7 cellular contexts compared by ENCODE assay signal in the genomic region with DNA sequence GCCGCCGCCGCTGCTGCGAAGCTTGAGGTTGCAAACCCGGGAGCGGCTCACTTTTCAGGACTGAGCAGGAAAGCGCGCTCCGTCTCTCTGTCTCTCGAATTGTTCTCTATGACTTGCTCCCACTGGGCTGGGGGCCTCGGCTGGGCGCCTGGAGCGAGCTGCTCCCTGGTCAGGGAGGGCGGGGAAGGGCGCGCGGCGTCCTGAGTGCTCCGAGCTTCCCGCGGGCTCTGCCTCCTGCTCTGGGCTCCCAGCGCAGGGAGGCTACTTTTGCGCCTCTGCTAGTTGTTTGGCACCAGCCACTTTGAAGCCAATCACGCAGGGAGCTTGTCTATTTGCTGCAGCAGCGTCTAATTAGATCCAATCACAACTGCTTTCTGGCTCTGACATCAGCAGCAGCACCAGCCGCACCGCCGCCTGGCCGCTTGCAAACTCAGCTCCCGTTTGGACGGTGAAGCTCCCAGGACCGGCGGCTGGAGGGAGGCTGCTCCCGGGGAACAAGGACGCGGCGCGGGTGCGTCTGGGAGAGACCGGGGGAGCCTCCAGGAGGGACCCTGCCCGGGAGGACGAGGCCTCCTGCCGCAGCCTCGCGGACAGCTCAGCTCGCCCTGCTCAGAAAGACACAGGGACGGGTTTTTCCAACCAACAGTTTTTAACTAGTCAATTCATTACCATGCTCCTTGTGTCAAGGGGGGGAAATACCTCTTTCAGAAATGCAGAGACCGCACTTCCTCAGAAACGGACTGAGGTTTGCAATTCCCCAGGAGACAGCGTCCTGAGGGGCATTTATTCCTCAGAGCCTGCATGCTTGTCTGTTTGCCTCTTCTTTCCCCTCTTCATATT. TPM values are rescaled to one million over a fixed set of nuclear protein-coding genes. Genes with fewer than 3 reads are reported as not detected.
DNase-seq lines count a peak whose midpoint lies in the region; ATAC-seq lines count a peak whose summit lies in the region.

A gene (minus strand): TSS at position 304 of the 840 bp plus-strand sequence.

- H3K27ac ChIP-seq in iPS-20b (ENCODE audit: low read length): no peak within 1 kb of the TSS

- peaks cover 75% of the 10 kb centered on the region for H3K27me3 ChIP-seq in iPS-20b (ENCODE audit: insufficient read depth, low read length)
- H3K27me3 ChIP-seq in HAP-1 (ENCODE audit: low read depth): peaks cover 4% of the 10 kb centered on the region; the same call in 1 of the 2 replicates

- H3K9ac ChIP-seq in iPS-20b (ENCODE audit: low read depth, low read length): peak within 1 kb of the TSS; percentile 53; the same call in 1 of the 2 replicates

- H3K9me3 ChIP-seq in iPS-20b (ENCODE audit: insufficient read depth, low read depth, low read length): no peaks in the 10 kb centered on the region
- H3K9me3 ChIP-seq in HAP-1: no peaks in the 10 kb centered on the region

- intact Hi-C loops in activated T-helper 1 cell treated with anti-CD3 and anti-CD28 coated beads, Interleukin-12 subunit alpha, Interleukin-12 subunit beta, Interleukin-2, Interleukin-4 antibody, amounts not matched to agents 30 ng/mL and 10 ng/mL and 1 ng/mL, durations not matched to agents 14 hours and 24 hours and 36 hours (cut with micrococcal nuclease): loop anchor here (10.0 kb wide), 1 partner anchor 623 kb away; no protein-coding TSS in a partner anchor

- H3K36me3 Mint-ChIP-seq in activated T-helper 1 cell treated with anti-CD3 and anti-CD28 coated beads, Interleukin-12 subunit alpha, Interleukin-12 subunit beta, Interleukin-2, Interleukin-4 antibody, amounts not matched to agents 30 ng/mL and 10 ng/mL and 1 ng/mL, durations not matched to agents 14 hours and 24 hours and 36 hours (ENCODE audit: low read depth): no peaks in the 10 kb centered on the region
- H3K36me3 Mint-ChIP-seq in stimulated activated memory B cell treated with anti-CD40 and anti-IgM and Interleukin-4, amounts not matched to agents 10 μg/mL and 1 μg/mL and 100 μg/mL, for 72 hours: no peaks in the 10 kb centered on the region

- H3K4me1 ChIP-seq in iPS-20b (ENCODE audit: insufficient read depth, low read length): peaks cover 6% of the 10 kb centered on the region; the same call in 1 of the 2 replicates
- no peaks in the 10 kb centered on the region for H3K4me1 ChIP-seq in HAP-1

- peak; percentile 94 for DNase-seq in NCI-H1092 (lab: John Stamatoyannopoulos, UW)
- peak; percentile 3 for DNase-seq in activated T-helper 1 cell treated with anti-CD3 and anti-CD28 coated beads, Interleukin-12 subunit alpha, Interleukin-12 subunit beta, Interleukin-2, Interleukin-4 antibody, amounts not matched to agents 30 ng/mL and 10 ng/mL and 1 ng/mL, durations not matched to agents 14 hours and 24 hours and 36 hours (ENCODE audit: low spot score)
- DNase-seq in HAP-1 (ENCODE audit: low spot score in 2 of 2): no peak

- ATAC-seq in GM18498 (IDR thresholded peaks at IDR 0.05; ENCODE audit: unreplicated experiment) (peak; percentile 72), GM21619 (IDR thresholded peaks at IDR 0.05; ENCODE audit: unreplicated experiment) (peak; percentile 65)
- peak; percentile 77 for ATAC-seq in stimulated activated memory B cell treated with anti-CD40 and anti-IgM and Interleukin-4, amounts not matched to agents 10 μg/mL and 1 μg/mL and 100 μg/mL, for 72 hours

- in situ Hi-C loops in HAP-1 (cut with MboI; ENCODE audit: low sequenced_read_pairs): no loop called here

- peak within 1 kb of the TSS; percentile 76 for H3K4me3 Mint-ChIP-seq in activated T-helper 1 cell treated with anti-CD3 and anti-CD28 coated beads, Interleukin-12 subunit alpha, Interleukin-12 subunit beta, Interleukin-2, Interleukin-4 antibody, amounts not matched to agents 30 ng/mL and 10 ng/mL and 1 ng/mL, durations not matched to agents 14 hours and 24 hours and 36 hours
- H3K4me3 Mint-ChIP-seq in stimulated activated memory B cell treated with anti-CD40 and anti-IgM and Interleukin-4, amounts not matched to agents 10 μg/mL and 1 μg/mL and 100 μg/mL, for 72 hours: peak within 1 kb of the TSS; percentile 74

- peaks cover 68% of the 10 kb centered on the region for H3K27me3 Mint-ChIP-seq in activated T-helper 1 cell treated with anti-CD3 and anti-CD28 coated beads, Interleukin-12 subunit alpha, Interleukin-12 subunit beta, Interleukin-2, Interleukin-4 antibody, amounts not matched to agents 30 ng/mL and 10 ng/mL and 1 ng/mL, durations not matched to agents 14 hours and 24 hours and 36 hours (ENCODE audit: insufficient read depth)
- H3K27me3 Mint-ChIP-seq in stimulated activated memory B cell treated with anti-CD40 and anti-IgM and Interleukin-4, amounts not matched to agents 10 μg/mL and 1 μg/mL and 100 μg/mL, for 72 hours: peaks cover 76% of the 10 kb centered on the region

- H3K4me1 Mint-ChIP-seq in activated T-helper 1 cell treated with anti-CD3 and anti-CD28 coated beads, Interleukin-12 subunit alpha, Interleukin-12 subunit beta, Interleukin-2, Interleukin-4 antibody, amounts not matched to agents 30 ng/mL and 10 ng/mL and 1 ng/mL, durations not matched to agents 14 hours and 24 hours and 36 hours (ENCODE audit: low read depth): peaks cover 6% of the 10 kb centered on the region
- peaks cover 28% of the 10 kb centered on the region for H3K4me1 Mint-ChIP-seq in stimulated activated memory B cell treated with anti-CD40 and anti-IgM and Interleukin-4, amounts not matched to agents 10 μg/mL and 1 μg/mL and 100 μg/mL, for 72 hours

- H3K9me3 Mint-ChIP-seq in activated T-helper 1 cell treated with anti-CD3 and anti-CD28 coated beads, Interleukin-12 subunit alpha, Interleukin-12 subunit beta, Interleukin-2, Interleukin-4 antibody, amounts not matched to agents 30 ng/mL and 10 ng/mL and 1 ng/mL, durations not matched to agents 14 hours and 24 hours and 36 hours: no peaks in the 10 kb centered on the region
- H3K9me3 Mint-ChIP-seq in stimulated activated memory B cell treated with anti-CD40 and anti-IgM and Interleukin-4, amounts not matched to agents 10 μg/mL and 1 μg/mL and 100 μg/mL, for 72 hours: no peaks in the 10 kb centered on the region

- H3K36me3 ChIP-seq in iPS-20b (ENCODE audit: insufficient read depth, low read depth, low read length): no peaks in the 10 kb centered on the region
- no peaks in the 10 kb centered on the region for H3K36me3 ChIP-seq in HAP-1 (replicated peaks)

- peak within 1 kb of the TSS; percentile 76 for H3K4me3 ChIP-seq in iPS-20b (ENCODE audit: low read length)
- no peak within 1 kb of the TSS for H3K4me3 ChIP-seq in HAP-1

- no peak within 1 kb of the TSS for H3K27ac Mint-ChIP-seq in activated T-helper 1 cell treated with anti-CD3 and anti-CD28 coated beads, Interleukin-12 subunit alpha, Interleukin-12 subunit beta, Interleukin-2, Interleukin-4 antibody, amounts not matched to agents 30 ng/mL and 10 ng/mL and 1 ng/mL, durations not matched to agents 14 hours and 24 hours and 36 hours
- peak within 1 kb of the TSS; percentile 73 for H3K27ac Mint-ChIP-seq in stimulated activated memory B cell treated with anti-CD40 and anti-IgM and Interleukin-4, amounts not matched to agents 10 μg/mL and 1 μg/mL and 100 μg/mL, for 72 hours

RNA-seq across cellular contexts. Expression of the gene that starts here (rescaled TPM):
- total RNA-seq in activated T-helper 1 cell treated with anti-CD3 and anti-CD28 coated beads, Interleukin-12 subunit alpha, Interleukin-12 subunit beta, Interleukin-2, Interleukin-4 antibody, amounts not matched to agents 30 ng/mL and 10 ng/mL and 1 ng/mL, durations not matched to agents 14 hours and 24 hours and 36 hours: 0.05 and 0.20 TPM in 2 replicates

Comparison
In these comparisons a context has a peak if more than half of its experiments do, and no peak if none do; other contexts are left out.
1. Peak in DNase-seq in activated T-helper 1 cell treated with anti-CD3 and anti-CD28 coated beads, Interleukin-12 subunit alpha, Interleukin-12 subunit beta, Interleukin-2, Interleukin-4 antibody, amounts not matched to agents 30 ng/mL and 10 ng/mL and 1 ng/mL, durations not matched to agents 14 hours and 24 hours and 36 hours; RNA of the gene not detected or under 1 TPM.